ENCODE assay signal across 9 cellular contexts in the genomic region with DNA sequence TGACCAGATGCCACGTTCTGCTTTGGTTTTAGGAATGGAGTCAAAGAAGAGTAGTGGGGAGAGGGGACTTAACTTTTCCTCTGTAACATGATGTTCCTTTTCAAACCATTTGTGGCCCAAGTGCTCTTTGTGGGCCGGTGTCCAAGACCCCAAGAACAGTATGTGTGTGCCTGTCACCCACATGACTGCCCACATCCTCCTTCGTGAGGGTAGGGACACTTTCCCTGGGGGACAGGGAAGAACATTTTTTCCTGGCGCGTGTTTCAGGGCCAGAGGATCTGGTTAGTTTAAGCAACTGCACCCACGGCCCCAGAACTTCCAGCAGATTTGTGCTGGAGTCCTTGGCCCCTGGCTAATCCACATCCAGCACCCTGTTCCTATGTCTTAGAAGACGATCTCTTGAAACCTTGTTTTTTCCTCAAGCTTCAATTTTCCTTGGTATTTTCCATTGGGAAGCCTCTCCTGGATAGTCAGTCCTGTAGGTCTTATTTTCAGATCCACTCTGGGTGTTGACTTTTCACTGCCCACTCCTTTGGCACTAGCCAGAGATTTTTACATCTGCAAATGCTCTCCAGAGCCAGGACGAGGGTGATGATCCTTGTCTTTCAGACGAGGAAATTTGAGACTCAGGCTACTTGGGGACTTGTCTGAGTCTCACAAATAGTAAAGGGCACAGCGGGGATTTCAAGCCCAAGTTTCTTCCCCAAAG. TPM values are rescaled to one million over a fixed set of nuclear protein-coding genes. Genes with fewer than 3 reads are reported as not detected.
DNase-seq lines count a peak whose midpoint lies in the region; ATAC-seq lines count a peak whose summit lies in the region.
"Had no signal": no experiment of that assay in that cellular context is flagged by ENCODE, and none has a peak within 500 bp of the region (broad histone marks: within the 10 kb centered on the region; RNA-seq: fewer than 3 reads in every experiment).

No MANE protein-coding gene starts in this region.

- H3K9ac ChIP-seq in duodenal mucosa (ENCODE audit: low read depth in 1 of 2, low read length in 2 of 2): peak overlapping the region in 1 of 2 donors; percentile 41

- H3K4me3 ChIP-seq in duodenal mucosa (ENCODE audit: low read depth in 1 of 2, low read length in 2 of 2): no peak overlapping the region

- H3K27me3 Mint-ChIP-seq in naive thymus-derived CD8-positive, alpha-beta T cell: no peaks in the 10 kb centered on the region

- peak overlapping the region in 8 of 10 donors; percentile 16 to 64 (median 36) for H3K4me3 Mint-ChIP-seq in naive thymus-derived CD8-positive, alpha-beta T cell

- POLR2A ChIA-PET in naive thymus-derived CD8-positive, alpha-beta T cell (lab: Charles Lee): interaction anchor here (2.3 to 2.6 kb wide), 3 partner anchors 9 to 53 kb away, joined by 10 to 11 read pairs (median 11); partner anchors contain the start of gene HNRNPUL1

- H3K27ac Mint-ChIP-seq in naive thymus-derived CD8-positive, alpha-beta T cell: peak overlapping the region; percentile 82 to 99 (median 93)

- no peaks in the 10 kb centered on the region for H3K9me3 ChIP-seq in duodenal mucosa (ENCODE audit: control insufficient read depth in 1 of 2, low read length in 2 of 2)

- intact Hi-C loops in Right ventricle myocardium inferior (cut with DNase I): no loop called here
- intact Hi-C loops in cardiac septum (cut with DNase I): loop anchor here (2.0 kb wide), 1 partner anchor 34 kb away; the partner anchor contains the start of gene HNRNPUL1

- peaks cover 0 to 96% (median 30%) of the 10 kb centered on the region in 3 donors for H3K36me3 Mint-ChIP-seq in naive thymus-derived CD8-positive, alpha-beta T cell

- H3K27ac ChIP-seq in duodenal mucosa (ENCODE audit: low read depth, low read length): peak overlapping the region; percentile 77

- peaks cover 50 to 68% of the 10 kb centered on the region in 2 donors for H3K4me1 ChIP-seq in duodenal mucosa (ENCODE audit: control insufficient read depth in 1 of 2, insufficient read depth in 2 of 2, low read length in 2 of 2)

- peaks cover 68 to 83% of the 10 kb centered on the region in 2 donors for H3K36me3 ChIP-seq in duodenal mucosa (ENCODE audit: control insufficient read depth in 1 of 2, insufficient read depth in 2 of 2, low read length in 2 of 2)

- DNase-seq in Right ventricle myocardium inferior (ENCODE audit: missing footprints): peak; percentile 74
- DNase-seq in cardiac septum (ENCODE audit: low spot score): no peak
- no peak for DNase-seq in naive thymus-derived CD8-positive, alpha-beta T cell
- no peak for DNase-seq in NAMALWA (ENCODE audit: low spot score)
- DNase-seq in HK-2 (ENCODE audit: unreplicated experiment): no peak
- no peak for DNase-seq in stimulated activated CD4-positive, alpha-beta T cell treated with anti-CD3 and anti-CD28 coated beads, Interleukin-4, amount 100 ng/mL, for 4 hours
- no peak for DNase-seq in NCI-H1105 treated with DMSO at 0.1 percent for 48 hours (lab: John Stamatoyannopoulos, UW)
- DNase-seq: stimulated activated CD4-positive, alpha-beta T cell treated with anti-CD3 and anti-CD28 coated beads, Interleukin-12 subunit alpha, Interleukin-12 subunit beta, amount 100 ng/mL, for 4 hours had no signal

- no peaks in the 10 kb centered on the region for H3K27me3 ChIP-seq in duodenal mucosa (ENCODE audit: control insufficient read depth in 1 of 2, insufficient read depth in 2 of 2, low read length in 2 of 2)

- ATAC-seq in Right ventricle myocardium inferior: peak; percentile 53
- no peak for ATAC-seq in naive thymus-derived CD8-positive, alpha-beta T cell

- peaks cover 53 to 92% (median 86%) of the 10 kb centered on the region in 4 donors for H3K4me1 Mint-ChIP-seq in naive thymus-derived CD8-positive, alpha-beta T cell

- H3K9me3 Mint-ChIP-seq in naive thymus-derived CD8-positive, alpha-beta T cell: no peaks in the 10 kb centered on the region

RNA-seq across cellular contexts. Expression of gene CCDC97, which starts 10.8 kb away (rescaled TPM):
- 14.6 TPM for total RNA-seq in Right ventricle myocardium inferior
- total RNA-seq in cardiac septum: 17.0 TPM
- total RNA-seq in naive thymus-derived CD8-positive, alpha-beta T cell: 10 to 100 TPM; 46.6 to 49.1 TPM
- 10 to 100 TPM; 15.6 to 25.0 (median 24.6) TPM for polyA plus RNA-seq in naive thymus-derived CD8-positive, alpha-beta T cell

RNA-seq across cellular contexts. Expression of gene HNRNPUL1, which starts 35.0 kb away (rescaled TPM):
- 110 TPM for total RNA-seq in Right ventricle myocardium inferior
- total RNA-seq in cardiac septum: 109 TPM
- total RNA-seq in naive thymus-derived CD8-positive, alpha-beta T cell: 100 to 1,000 TPM; 262 to 280 TPM
- 10 to 100 TPM; 40.7 to 67.6 (median 46.1) TPM for polyA plus RNA-seq in naive thymus-derived CD8-positive, alpha-beta T cell

RNA-seq across cellular contexts. Expression of gene TGFB1, which starts 54.5 kb away (rescaled TPM):
- total RNA-seq in Right ventricle myocardium inferior: 15.0 TPM
- total RNA-seq in cardiac septum: 26.4 TPM
- total RNA-seq in naive thymus-derived CD8-positive, alpha-beta T cell: 10 to 100 TPM; 83.6 to 85.6 TPM
- polyA plus RNA-seq in naive thymus-derived CD8-positive, alpha-beta T cell: 10 to 100 TPM; 30.5 to 45.4 (median 34.5) TPM
